Comparison of ENCODE assay signal across 17 cellular contexts in genomic region chr18:46859855-46860254, GRCh38. TPM values are rescaled to one million over a fixed set of nuclear protein-coding genes. Genes with fewer than 3 reads are reported as not detected.
DNase-seq lines count a peak whose midpoint lies in the region; ATAC-seq and TF ChIP-seq lines count a peak whose summit lies in the region.
"Had no signal": no experiment of that assay in that cellular context is flagged by ENCODE, and none has a peak within 500 bp of the region (broad histone marks: within the 10 kb centered on the region; RNA-seq: fewer than 3 reads in every experiment).

No MANE protein-coding gene starts in this region.

- H3F3A ChIP-seq in DOHH2 (ENCODE audit: control insufficient read depth, insufficient read depth) = peaks cover 4% of the 10 kb centered on the region; the same call in 1 of the 2 replicates

- H3K27me3 ChIP-seq in DOHH2 (ENCODE audit: control insufficient read depth, low read length) = no peaks in the 10 kb centered on the region
- H3K27me3 ChIP-seq in CD8-positive, alpha-beta T cell (ENCODE audit: insufficient read depth, low read length) = no peaks in the 10 kb centered on the region
- H3K27me3 ChIP-seq in esophagus squamous epithelium = no peaks in the 10 kb centered on the region
- H3K27me3 ChIP-seq: BE2C, upper lobe of right lung had no signal

- peak; percentile 15 to 28 for DNase-seq in cardiac fibroblast (ENCODE audit: low read depth in 2 of 2)
- DNase-seq in C1 segment of cervical spinal cord (lab: John Stamatoyannopoulos, UW) = no peak
- DNase-seq in NCI-H146 treated with DMSO at 0.1 percent for 48 hours (lab: John Stamatoyannopoulos, UW; ENCODE audit: unreplicated experiment) = no peak
- DNase-seq in CD8-positive, alpha-beta T cell = no peak
- DNase-seq in esophagus squamous epithelium (lab: John Stamatoyannopoulos, UW) = no peak
- DNase-seq: activated CD8-positive, alpha-beta memory T cell treated with anti-CD3 and anti-CD28 coated beads, Interleukin-2, amount 10 ng/mL, durations not matched to agents 7 days and 5 days; BE2C; NCI-H1048; NCI-H82; T-helper 17 cell; upper lobe of right lung had no signal

- peak overlapping the region; percentile 41; the same call in 1 of the 2 replicates for H3K4me3 ChIP-seq in DOHH2 (ENCODE audit: low read length)
- H3K4me3 ChIP-seq in cardiac fibroblast (replicated peaks in 1 of 2; ENCODE audit: low read depth in 2 of 2, low read length in 2 of 2) = no peak overlapping the region
- no peak overlapping the region for H3K4me3 ChIP-seq in CD8-positive, alpha-beta T cell (ENCODE audit: low read depth, low read length)
- no peak overlapping the region for H3K4me3 ChIP-seq in esophagus squamous epithelium
- H3K4me3 ChIP-seq: upper lobe of right lung had no signal

- no peak overlapping the region for H3K27ac Mint-ChIP-seq in CD8-positive, alpha-beta T cell
- H3K27ac Mint-ChIP-seq: activated CD8-positive, alpha-beta memory T cell treated with anti-CD3 and anti-CD28 coated beads, Interleukin-2, amount 10 ng/mL, durations not matched to agents 7 days and 5 days; brain; T-helper 17 cell had no signal

- H3K9me3 Mint-ChIP-seq in CD8-positive, alpha-beta T cell = no peaks in the 10 kb centered on the region
- H3K9me3 Mint-ChIP-seq: brain had no signal

- H3K36me3 ChIP-seq in DOHH2 (ENCODE audit: control insufficient read depth, low read length) = peaks cover 20% of the 10 kb centered on the region
- H3K36me3 ChIP-seq in CD8-positive, alpha-beta T cell (ENCODE audit: insufficient read depth, low read length) = peaks cover 6% of the 10 kb centered on the region
- peaks cover 0 to 26% (median 1%) of the 10 kb centered on the region in 3 donors for H3K36me3 ChIP-seq in esophagus squamous epithelium
- H3K36me3 ChIP-seq: BE2C had no signal

- TF ChIP-seq CTCF in DOHH2 (IDR thresholded peaks at IDR 0.05; ENCODE audit: low read depth, low read length, poor library complexity, severe bottlenecking) (no peak), cardiac fibroblast (IDR thresholded peaks at IDR 0.05; ENCODE audit: low read depth, low read length) (no peak), esophagus squamous epithelium (IDR thresholded peaks at IDR 0.05) (no peak)
- no peak for TF ChIP-seq CTCF in CD8-positive, alpha-beta T cell (IDR thresholded peaks at IDR 0.05)

- no peaks in the 10 kb centered on the region for H4K20me1 ChIP-seq in DOHH2 (ENCODE audit: control insufficient read depth, insufficient read depth, low read depth, low read length)

- ATAC-seq in GM19452 (IDR thresholded peaks at IDR 0.05; ENCODE audit: unreplicated experiment) (peak; percentile 39), HG03342 (IDR thresholded peaks at IDR 0.05; ENCODE audit: unreplicated experiment) (peak; percentile 61)
- ATAC-seq in CD8-positive, alpha-beta T cell = no peak
- ATAC-seq: activated CD8-positive, alpha-beta memory T cell treated with anti-CD3 and anti-CD28 coated beads, Interleukin-2, amount 10 ng/mL, durations not matched to agents 7 days and 5 days; esophagus mucosa; T-helper 17 cell; upper lobe of right lung had no signal

- no peaks in the 10 kb centered on the region for H3K27me3 Mint-ChIP-seq in CD8-positive, alpha-beta T cell (ENCODE audit: low read depth)
- H3K27me3 Mint-ChIP-seq: activated CD8-positive, alpha-beta memory T cell treated with anti-CD3 and anti-CD28 coated beads, Interleukin-2, amount 10 ng/mL, durations not matched to agents 7 days and 5 days; brain; T-helper 17 cell had no signal

- H3K36me3 Mint-ChIP-seq in CD8-positive, alpha-beta T cell = peaks cover 69% of the 10 kb centered on the region

- peaks cover 27% of the 10 kb centered on the region for H3K4me1 Mint-ChIP-seq in CD8-positive, alpha-beta T cell (ENCODE audit: low read depth)
- H3K4me1 Mint-ChIP-seq: activated CD8-positive, alpha-beta memory T cell treated with anti-CD3 and anti-CD28 coated beads, Interleukin-2, amount 10 ng/mL, durations not matched to agents 7 days and 5 days had no signal

- intact Hi-C loops in CD8-positive, alpha-beta T cell (cut with DNase I, micrococcal nuclease) = no loop called here
- intact Hi-C loops in esophagus squamous epithelium (cut with DNase I) = no loop called here

- CTCF ChIA-PET in CD8-positive, alpha-beta T cell (lab: Charles Lee) = no interaction called here

- peaks cover 59% of the 10 kb centered on the region for H3K4me1 ChIP-seq in DOHH2 (ENCODE audit: control insufficient read depth, low read length)
- no peaks in the 10 kb centered on the region for H3K4me1 ChIP-seq in CD8-positive, alpha-beta T cell (ENCODE audit: insufficient read depth, low read length)
- no peaks in the 10 kb centered on the region for H3K4me1 ChIP-seq in esophagus squamous epithelium
- H3K4me1 ChIP-seq: BE2C, upper lobe of right lung had no signal

- H3K9me2 ChIP-seq in DOHH2 (replicated peaks; ENCODE audit: control insufficient read depth, low read length) = no peaks in the 10 kb centered on the region

- peak overlapping the region; percentile 53 for H3K27ac ChIP-seq in DOHH2 (ENCODE audit: low read depth, low read length)
- H3K27ac ChIP-seq in CD8-positive, alpha-beta T cell (ENCODE audit: low read depth, low read length) = no peak overlapping the region
- no peak overlapping the region for H3K27ac ChIP-seq in esophagus squamous epithelium
- H3K27ac ChIP-seq: parathyroid adenoma, upper lobe of right lung had no signal

- H3K79me2 ChIP-seq in DOHH2 (ENCODE audit: control insufficient read depth, low read length) = peaks cover 25% of the 10 kb centered on the region

- POLR2A ChIA-PET in CD8-positive, alpha-beta T cell (lab: Charles Lee) = no interaction called here

- no peak overlapping the region for H3K4me3 Mint-ChIP-seq in CD8-positive, alpha-beta T cell
- H3K4me3 Mint-ChIP-seq: activated CD8-positive, alpha-beta memory T cell treated with anti-CD3 and anti-CD28 coated beads, Interleukin-2, amount 10 ng/mL, durations not matched to agents 7 days and 5 days; brain; T-helper 17 cell had no signal

- peak overlapping the region; percentile 70 for H3K4me2 ChIP-seq in DOHH2 (ENCODE audit: low read length)

- 83 to 89% methylated on average over 2 of the region's 2 CpGs for WGBS in esophagus squamous epithelium, 2 donors

- H3K9me3 ChIP-seq in DOHH2 (ENCODE audit: control insufficient read depth, insufficient read depth, low read length) = no peaks in the 10 kb centered on the region
- H3K9me3 ChIP-seq in CD8-positive, alpha-beta T cell (ENCODE audit: low read length) = no peaks in the 10 kb centered on the region
- H3K9me3 ChIP-seq in esophagus squamous epithelium = no peaks in the 10 kb centered on the region
- H3K9me3 ChIP-seq: BE2C, upper lobe of right lung had no signal

- TF ChIP-seq POLR2A in esophagus squamous epithelium (IDR thresholded peaks at IDR 0.05) = no peak

RNA-seq across cellular contexts. Expression of gene PIAS2, which starts 57.5 kb away (rescaled TPM):
- 10 to 100 TPM; 38.4 to 40.2 TPM for total RNA-seq in CD8-positive, alpha-beta T cell
- total RNA-seq in esophagus squamous epithelium = 10 to 100 TPM in 3 of 4 donors, 1 to 10 TPM in 1; 6.0 to 24.0 (median 12.0) TPM

RNA-seq across cellular contexts. Expression of gene KATNAL2, which starts 57.5 kb away (rescaled TPM):
- total RNA-seq in CD8-positive, alpha-beta T cell = 1 to 10 TPM; 1.0 to 2.1 TPM
- total RNA-seq in esophagus squamous epithelium = 1 to 10 TPM in 3 of 4 donors, under 1 TPM in 1; 0.70 to 3.4 (median 1.8) TPM

Comparison
In these comparisons a context has a peak if more than half of its experiments do, and no peak if none do; other contexts are left out.
1. DNase-seq: peak in cardiac fibroblast (2 of 2); none in C1 segment of cervical spinal cord (0 of 14), NCI-H146 treated with DMSO at 0.1 percent for 48 hours (single experiment), CD8-positive, alpha-beta T cell (0 of 7) and esophagus squamous epithelium (single experiment).